In genomic region chr14:42185718-42186117, GRCh38 we compare ENCODE assay signal across 26 cellular contexts.
"Had no signal": no experiment of that assay in that cellular context is flagged by ENCODE, and none has a peak within 500 bp of the region (broad histone marks: within the 10 kb centered on the region; RNA-seq: fewer than 3 reads in every experiment).

No MANE protein-coding gene starts in this region.

- H3K27me3 ChIP-seq: esophagus muscularis mucosa, foreskin keratinocyte, heart left ventricle, ovary, stomach, thyroid gland, upper lobe of left lung, vagina had no signal

- H3K27ac ChIP-seq: esophagus muscularis mucosa, foreskin keratinocyte, heart left ventricle, ovary, prostate gland, skin epidermis, stomach, thyroid gland, upper lobe of left lung, vagina, WERI-Rb-1 had no signal

- H3K36me3 ChIP-seq: esophagus muscularis mucosa, heart left ventricle, ovary, prostate gland, stomach, thyroid gland, upper lobe of left lung, vagina, WERI-Rb-1 had no signal

- H3K4me3 ChIP-seq: esophagus muscularis mucosa, heart left ventricle, ovary, prostate gland, skin epidermis, stomach, thyroid gland, upper lobe of left lung, vagina had no signal

- ATAC-seq: activated CD4-positive, CD25-positive, alpha-beta regulatory T cell treated with anti-CD3 and anti-CD28 coated beads, Interleukin-2, amount 50 U/mL, for 24 hours; foreskin keratinocyte; heart left ventricle; naive thymus-derived CD4-positive, alpha-beta T cell; sciatic nerve; stimulated activated memory B cell treated with anti-CD40 and anti-IgM and Interleukin-4, amounts not matched to agents 10 μg/mL and 1 μg/mL and 100 μg/mL, for 72 hours had no signal

- H3K4me1 ChIP-seq: esophagus muscularis mucosa, foreskin keratinocyte, heart left ventricle, prostate gland, stomach, thyroid gland, upper lobe of left lung, vagina had no signal

- DNase-seq: activated CD4-positive, alpha-beta T cell treated with anti-CD3 and anti-CD28 coated beads for 48 hours; activated CD4-positive, alpha-beta T cell treated with anti-CD3 and anti-CD28 coated beads, Interleukin-2, amount 50 U/mL, for 48 hours; activated CD8-positive, alpha-beta memory T cell treated with anti-CD3 and anti-CD28 coated beads for 24 hours; activated effector memory CD4-positive, alpha-beta T cell treated with Interleukin-2 at 50 U/mL for 16 hours; activated naive CD4-positive, alpha-beta T cell treated with Interleukin-2 at 50 U/mL for 16 hours; anterior cingulate cortex; foreskin keratinocyte; heart left ventricle; midbrain; naive thymus-derived CD4-positive, alpha-beta T cell; ovary; retina; stimulated activated CD4-positive, alpha-beta T cell treated with anti-CD3 and anti-CD28 coated beads, Interleukin-12 subunit alpha, Interleukin-12 subunit beta, amount 100 ng/mL, for 4 hours; stimulated activated CD4-positive, alpha-beta T cell treated with anti-CD3 and anti-CD28 coated beads, Interleukin-4, amount 100 ng/mL, for 4 hours; stimulated activated CD8-positive, alpha-beta memory T cell treated with anti-CD3 and anti-CD28 coated beads, Interleukin-4, amount 100 ng/mL, for 48 hours; stomach; thyroid gland; upper lobe of left lung; WERI-Rb-1 had no signal

- H3K9me3 ChIP-seq: esophagus muscularis mucosa, heart left ventricle, ovary, prostate gland, stomach, thyroid gland, upper lobe of left lung, vagina had no signal
